In genomic region chr16:88468289-88469129, GRCh38 we compare ENCODE assay signal across 8 cellular contexts. TPM values are rescaled to one million over a fixed set of nuclear protein-coding genes. Genes with fewer than 3 reads are reported as not detected.
A peak's percentile ranks its signal among the peaks of the same experiment; 100 is the strongest.
DNase-seq lines count a peak whose midpoint lies in the region; ATAC-seq and TF ChIP-seq lines count a peak whose summit lies in the region.

No MANE protein-coding gene starts in this region.

- H3K36me3 Mint-ChIP-seq in central memory CD8-positive, alpha-beta T cell (ENCODE audit: insufficient read depth): peaks cover 41% of the 10 kb centered on the region

- H3K27ac ChIP-seq in osteoblast (ENCODE audit: low read depth, low read length) (no peak overlapping the region), thyroid gland (no peak overlapping the region)

- H3K4me3 ChIP-seq in NB4 (ENCODE audit: low read depth, low read length): no peak overlapping the region
- H3K4me3 ChIP-seq in osteoblast (ENCODE audit: insufficient read depth, low read length): no peak overlapping the region
- no peak overlapping the region for H3K4me3 ChIP-seq in thyroid gland (replicated peaks in 1 of 3)

- no peak for TF ChIP-seq CTCF in NB4 (IDR thresholded peaks at IDR 0.05; ENCODE audit: low read depth, low read length)
- TF ChIP-seq CTCF in osteoblast (IDR thresholded peaks at IDR 0.05; ENCODE audit: extremely low read depth, low read depth, low read length): no peak
- no peak for TF ChIP-seq CTCF in thyroid gland (IDR thresholded peaks at IDR 0.05)

- no peaks in the 10 kb centered on the region for H3K27me3 ChIP-seq in osteoblast (ENCODE audit: insufficient read depth, low read length)
- no peaks in the 10 kb centered on the region for H3K27me3 ChIP-seq in thyroid gland

- H2AFZ ChIP-seq in osteoblast (ENCODE audit: low read length): no peak overlapping the region

- H3K9me3 ChIP-seq in osteoblast (ENCODE audit: low read depth, low read length) (no peaks in the 10 kb centered on the region), thyroid gland (no peaks in the 10 kb centered on the region)

- ATAC-seq in central memory CD8-positive, alpha-beta T cell (replicated peaks; ENCODE audit: extremely low read depth, poor library complexity, severe bottlenecking): no peak

- peaks cover 58% of the 10 kb centered on the region for H3K4me1 Mint-ChIP-seq in central memory CD8-positive, alpha-beta T cell

- TF ChIP-seq POLR2A in NB4 (IDR thresholded peaks at IDR 0.05; ENCODE audit: extremely low read depth, insufficient read length): no peak
- TF ChIP-seq POLR2A in thyroid gland (IDR thresholded peaks at IDR 0.05): no peak

- peaks cover 14% of the 10 kb centered on the region for H4K20me1 ChIP-seq in osteoblast (ENCODE audit: insufficient read depth, low read length)

- H3K27me3 Mint-ChIP-seq in central memory CD8-positive, alpha-beta T cell: no peaks in the 10 kb centered on the region

- DNase-seq in NCI-H748 (lab: John Stamatoyannopoulos, UW; ENCODE audit: unreplicated experiment) (peak; percentile 9), NCI-H748 treated with DMSO at 0.1 percent for 48 hours (lab: John Stamatoyannopoulos, UW) (no peak), NB4 (ENCODE audit: low read depth) (peak; percentile 87), osteoblast (ENCODE audit: insufficient read length, low spot score, missing footprints) (peak; percentile 96), NCI-H526 treated with DMSO at 0.1 percent for 48 hours (lab: John Stamatoyannopoulos, UW) (no peak), thyroid gland (no peak), NCI-H128 (lab: John Stamatoyannopoulos, UW; ENCODE audit: unreplicated experiment) (no peak)
- no peak for DNase-seq in central memory CD8-positive, alpha-beta T cell (ENCODE audit: low spot score in 2 of 2)

- intact Hi-C loops in thyroid gland (cut with DNase I): no loop called here

- H3K27ac Mint-ChIP-seq in central memory CD8-positive, alpha-beta T cell (ENCODE audit: low read depth): no peak overlapping the region

- H3K9me3 Mint-ChIP-seq in central memory CD8-positive, alpha-beta T cell: no peaks in the 10 kb centered on the region

- H3K4me3 Mint-ChIP-seq in central memory CD8-positive, alpha-beta T cell: peak overlapping the region; percentile 50

- no peaks in the 10 kb centered on the region for H3K79me2 ChIP-seq in osteoblast (ENCODE audit: insufficient read depth, low read length)

- H3K4me1 ChIP-seq in osteoblast (ENCODE audit: insufficient read depth, low read length): no peaks in the 10 kb centered on the region
- no peaks in the 10 kb centered on the region for H3K4me1 ChIP-seq in thyroid gland

- H3K36me3 ChIP-seq in osteoblast (ENCODE audit: insufficient read depth, low read length) (no peaks in the 10 kb centered on the region), thyroid gland (no peaks in the 10 kb centered on the region)

- 44 to 62% methylated on average over 15 of the region's 18 CpGs for WGBS in thyroid gland, 2 donors

- H3K4me2 ChIP-seq in osteoblast (ENCODE audit: insufficient read depth, low read length): no peak overlapping the region

RNA-seq across cellular contexts. Expression of gene ZFPM1, which starts 15.4 kb away (rescaled TPM):
- total RNA-seq in osteoblast: 0.88 and 2.2 TPM in 2 replicates
- 1 to 10 TPM; 1.9 to 5.3 (median 3.4) TPM for total RNA-seq in thyroid gland

Comparison
In these comparisons a context has a peak if more than half of its experiments do, and no peak if none do; other contexts are left out.
1. DNase-seq: peak in NCI-H748 (single experiment), NB4 (single experiment) and osteoblast (single experiment); none in NCI-H748 treated with DMSO at 0.1 percent for 48 hours (single experiment), central memory CD8-positive, alpha-beta T cell (0 of 2), NCI-H526 treated with DMSO at 0.1 percent for 48 hours (single experiment), thyroid gland (0 of 2) and NCI-H128 (single experiment).